1 cellular context compared by ENCODE assay signal in the genomic region with DNA sequence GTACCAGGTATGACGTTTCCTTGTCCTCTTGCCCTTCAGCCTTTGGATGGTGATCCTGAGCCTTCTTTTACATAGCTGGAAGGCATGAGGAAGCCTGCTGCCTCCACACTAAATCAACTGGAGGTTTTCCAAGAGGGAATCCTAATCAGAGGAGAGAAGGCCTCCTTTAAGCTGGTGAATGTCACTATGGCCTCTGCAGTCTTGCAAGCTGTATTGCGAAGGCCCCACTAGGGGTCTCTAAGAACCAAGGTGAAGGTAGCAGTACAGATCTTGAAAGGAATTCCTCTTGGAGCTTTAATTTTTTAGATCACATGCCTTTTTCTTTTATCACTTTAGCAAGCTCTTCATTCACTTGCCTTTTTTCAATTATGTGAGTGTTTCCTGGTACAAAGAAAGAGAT.
TF ChIP-seq lines count a peak whose summit lies in the region.

No MANE protein-coding gene starts in this region.

TF ChIP-seq in GM23338, 12 proteins besides CTCF, POLR2A, EP300 and RAD21:
- TF ChIP-seq, protein P1, sequence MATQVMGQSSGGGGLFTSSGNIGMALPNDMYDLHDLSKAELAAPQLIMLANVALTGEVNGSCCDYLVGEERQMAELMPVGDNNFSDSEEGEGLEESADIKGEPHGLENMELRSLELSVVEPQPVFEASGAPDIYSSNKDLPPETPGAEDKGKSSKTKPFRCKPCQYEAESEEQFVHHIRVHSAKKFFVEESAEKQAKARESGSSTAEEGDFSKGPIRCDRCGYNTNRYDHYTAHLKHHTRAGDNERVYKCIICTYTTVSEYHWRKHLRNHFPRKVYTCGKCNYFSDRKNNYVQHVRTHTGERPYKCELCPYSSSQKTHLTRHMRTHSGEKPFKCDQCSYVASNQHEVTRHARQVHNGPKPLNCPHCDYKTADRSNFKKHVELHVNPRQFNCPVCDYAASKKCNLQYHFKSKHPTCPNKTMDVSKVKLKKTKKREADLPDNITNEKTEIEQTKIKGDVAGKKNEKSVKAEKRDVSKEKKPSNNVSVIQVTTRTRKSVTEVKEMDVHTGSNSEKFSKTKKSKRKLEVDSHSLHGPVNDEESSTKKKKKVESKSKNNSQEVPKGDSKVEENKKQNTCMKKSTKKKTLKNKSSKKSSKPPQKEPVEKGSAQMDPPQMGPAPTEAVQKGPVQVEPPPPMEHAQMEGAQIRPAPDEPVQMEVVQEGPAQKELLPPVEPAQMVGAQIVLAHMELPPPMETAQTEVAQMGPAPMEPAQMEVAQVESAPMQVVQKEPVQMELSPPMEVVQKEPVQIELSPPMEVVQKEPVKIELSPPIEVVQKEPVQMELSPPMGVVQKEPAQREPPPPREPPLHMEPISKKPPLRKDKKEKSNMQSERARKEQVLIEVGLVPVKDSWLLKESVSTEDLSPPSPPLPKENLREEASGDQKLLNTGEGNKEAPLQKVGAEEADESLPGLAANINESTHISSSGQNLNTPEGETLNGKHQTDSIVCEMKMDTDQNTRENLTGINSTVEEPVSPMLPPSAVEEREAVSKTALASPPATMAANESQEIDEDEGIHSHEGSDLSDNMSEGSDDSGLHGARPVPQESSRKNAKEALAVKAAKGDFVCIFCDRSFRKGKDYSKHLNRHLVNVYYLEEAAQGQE (IDR thresholded peaks at IDR 0.05; ENCODE audit: unreplicated experiment): no peak
- TF ChIP-seq ZNF331 (CRISPR knock-in tag; IDR thresholded peaks at IDR 0.05; ENCODE audit: low read depth) (no peak), EZH2 (IDR thresholded peaks at IDR 0.05; ENCODE audit: low read depth, unreplicated experiment) (no peak), JUNB (IDR thresholded peaks at IDR 0.05; ENCODE audit: unreplicated experiment) (no peak), EZH2phosphoT487 (IDR thresholded peaks at IDR 0.05; ENCODE audit: unreplicated experiment) (no peak), CREB1 (CRISPR knock-in tag; IDR thresholded peaks at IDR 0.05; ENCODE audit: low read depth) (no peak), POLR2AphosphoS5 (IDR thresholded peaks at IDR 0.05; ENCODE audit: low read depth) (no peak), STAT1 (IDR thresholded peaks at IDR 0.05; ENCODE audit: unreplicated experiment) (no peak), NANOG (IDR thresholded peaks at IDR 0.05; ENCODE audit: borderline replicate concordance) (no peak), ZNF114 (CRISPR knock-in tag; IDR thresholded peaks at IDR 0.05) (no peak)
- TF ChIP-seq, protein P2, sequence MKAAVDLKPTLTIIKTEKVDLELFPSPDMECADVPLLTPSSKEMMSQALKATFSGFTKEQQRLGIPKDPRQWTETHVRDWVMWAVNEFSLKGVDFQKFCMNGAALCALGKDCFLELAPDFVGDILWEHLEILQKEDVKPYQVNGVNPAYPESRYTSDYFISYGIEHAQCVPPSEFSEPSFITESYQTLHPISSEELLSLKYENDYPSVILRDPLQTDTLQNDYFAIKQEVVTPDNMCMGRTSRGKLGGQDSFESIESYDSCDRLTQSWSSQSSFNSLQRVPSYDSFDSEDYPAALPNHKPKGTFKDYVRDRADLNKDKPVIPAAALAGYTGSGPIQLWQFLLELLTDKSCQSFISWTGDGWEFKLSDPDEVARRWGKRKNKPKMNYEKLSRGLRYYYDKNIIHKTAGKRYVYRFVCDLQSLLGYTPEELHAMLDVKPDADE (IDR thresholded peaks at IDR 0.05): no peak
- TF ChIP-seq, protein P3, sequence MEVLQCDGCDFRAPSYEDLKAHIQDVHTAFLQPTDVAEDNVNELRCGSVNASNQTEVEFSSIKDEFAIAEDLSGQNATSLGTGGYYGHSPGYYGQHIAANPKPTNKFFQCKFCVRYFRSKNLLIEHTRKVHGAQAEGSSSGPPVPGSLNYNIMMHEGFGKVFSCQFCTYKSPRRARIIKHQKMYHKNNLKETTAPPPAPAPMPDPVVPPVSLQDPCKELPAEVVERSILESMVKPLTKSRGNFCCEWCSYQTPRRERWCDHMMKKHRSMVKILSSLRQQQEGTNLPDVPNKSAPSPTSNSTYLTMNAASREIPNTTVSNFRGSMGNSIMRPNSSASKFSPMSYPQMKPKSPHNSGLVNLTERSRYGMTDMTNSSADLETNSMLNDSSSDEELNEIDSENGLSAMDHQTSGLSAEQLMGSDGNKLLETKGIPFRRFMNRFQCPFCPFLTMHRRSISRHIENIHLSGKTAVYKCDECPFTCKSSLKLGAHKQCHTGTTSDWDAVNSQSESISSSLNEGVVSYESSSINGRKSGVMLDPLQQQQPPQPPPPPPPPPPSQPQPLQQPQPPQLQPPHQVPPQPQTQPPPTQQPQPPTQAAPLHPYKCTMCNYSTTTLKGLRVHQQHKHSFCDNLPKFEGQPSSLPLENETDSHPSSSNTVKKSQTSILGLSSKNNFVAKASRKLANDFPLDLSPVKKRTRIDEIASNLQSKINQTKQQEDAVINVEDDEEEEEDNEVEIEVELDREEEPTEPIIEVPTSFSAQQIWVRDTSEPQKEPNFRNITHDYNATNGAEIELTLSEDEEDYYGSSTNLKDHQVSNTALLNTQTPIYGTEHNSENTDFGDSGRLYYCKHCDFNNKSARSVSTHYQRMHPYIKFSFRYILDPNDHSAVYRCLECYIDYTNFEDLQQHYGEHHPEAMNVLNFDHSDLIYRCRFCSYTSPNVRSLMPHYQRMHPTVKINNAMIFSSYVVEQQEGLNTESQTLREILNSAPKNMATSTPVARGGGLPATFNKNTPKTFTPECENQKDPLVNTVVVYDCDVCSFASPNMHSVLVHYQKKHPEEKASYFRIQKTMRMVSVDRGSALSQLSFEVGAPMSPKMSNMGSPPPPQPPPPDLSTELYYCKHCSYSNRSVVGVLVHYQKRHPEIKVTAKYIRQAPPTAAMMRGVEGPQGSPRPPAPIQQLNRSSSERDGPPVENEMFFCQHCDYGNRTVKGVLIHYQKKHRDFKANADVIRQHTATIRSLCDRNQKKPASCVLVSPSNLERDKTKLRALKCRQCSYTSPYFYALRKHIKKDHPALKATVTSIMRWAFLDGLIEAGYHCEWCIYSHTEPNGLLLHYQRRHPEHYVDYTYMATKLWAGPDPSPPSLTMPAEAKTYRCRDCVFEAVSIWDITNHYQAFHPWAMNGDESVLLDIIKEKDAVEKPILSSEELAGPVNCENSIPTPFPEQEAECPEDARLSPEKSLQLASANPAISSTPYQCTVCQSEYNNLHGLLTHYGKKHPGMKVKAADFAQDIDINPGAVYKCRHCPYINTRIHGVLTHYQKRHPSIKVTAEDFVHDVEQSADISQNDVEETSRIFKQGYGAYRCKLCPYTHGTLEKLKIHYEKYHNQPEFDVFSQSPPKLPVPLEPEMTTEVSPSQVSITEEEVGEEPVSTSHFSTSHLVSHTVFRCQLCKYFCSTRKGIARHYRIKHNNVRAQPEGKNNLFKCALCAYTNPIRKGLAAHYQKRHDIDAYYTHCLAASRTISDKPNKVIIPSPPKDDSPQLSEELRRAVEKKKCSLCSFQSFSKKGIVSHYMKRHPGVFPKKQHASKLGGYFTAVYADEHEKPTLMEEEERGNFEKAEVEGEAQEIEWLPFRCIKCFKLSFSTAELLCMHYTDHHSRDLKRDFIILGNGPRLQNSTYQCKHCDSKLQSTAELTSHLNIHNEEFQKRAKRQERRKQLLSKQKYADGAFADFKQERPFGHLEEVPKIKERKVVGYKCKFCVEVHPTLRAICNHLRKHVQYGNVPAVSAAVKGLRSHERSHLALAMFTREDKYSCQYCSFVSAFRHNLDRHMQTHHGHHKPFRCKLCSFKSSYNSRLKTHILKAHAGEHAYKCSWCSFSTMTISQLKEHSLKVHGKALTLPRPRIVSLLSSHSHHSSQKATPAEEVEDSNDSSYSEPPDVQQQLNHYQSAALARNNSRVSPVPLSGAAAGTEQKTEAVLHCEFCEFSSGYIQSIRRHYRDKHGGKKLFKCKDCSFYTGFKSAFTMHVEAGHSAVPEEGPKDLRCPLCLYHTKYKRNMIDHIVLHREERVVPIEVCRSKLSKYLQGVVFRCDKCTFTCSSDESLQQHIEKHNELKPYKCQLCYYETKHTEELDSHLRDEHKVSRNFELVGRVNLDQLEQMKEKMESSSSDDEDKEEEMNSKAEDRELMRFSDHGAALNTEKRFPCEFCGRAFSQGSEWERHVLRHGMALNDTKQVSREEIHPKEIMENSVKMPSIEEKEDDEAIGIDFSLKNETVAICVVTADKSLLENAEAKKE (CRISPR knock-in tag; IDR thresholded peaks at IDR 0.05): no peak
TF ChIP-seq in GM23338: peak in this region for 0.
